Comparison of ENCODE assay signal across 8 cellular contexts in genomic region chr10:121965996-121966395, GRCh38.
"Had no signal": no experiment of that assay in that cellular context is flagged by ENCODE, and none has a peak within 500 bp of the region (broad histone marks: within the 10 kb centered on the region; RNA-seq: fewer than 3 reads in every experiment).

No MANE protein-coding gene starts in this region.

- H3K4me1 ChIP-seq: HAP-1 had no signal

- H3K27ac ChIP-seq: GM23248, HL-60 had no signal

- H2AFZ ChIP-seq: GM23248 had no signal

- H3K9ac ChIP-seq: GM23248 had no signal

- H3K4me3 Mint-ChIP-seq: HFFc6 had no signal

- H3K9me3 ChIP-seq: HAP-1 had no signal

- ATAC-seq: HCT116 had no signal

- H3K4me3 ChIP-seq: GM23248, HAP-1 had no signal

- H3K9me3 Mint-ChIP-seq: HFFc6 had no signal

- H3K27ac Mint-ChIP-seq: HFFc6 had no signal

- DNase-seq: GM23248, GOT3, H7, HFFc6, IMR-90 had no signal
